In genomic region chr5:43298459-43298858, GRCh38 we compare ENCODE assay signal across 24 cellular contexts. TPM values are rescaled to one million over a fixed set of nuclear protein-coding genes. Genes with fewer than 3 reads are reported as not detected.
DNase-seq lines count a peak whose midpoint lies in the region; ATAC-seq, FAIRE-seq and TF ChIP-seq lines count a peak whose summit lies in the region.
"Had no signal": no experiment of that assay in that cellular context is flagged by ENCODE, and none has a peak within 500 bp of the region (broad histone marks: within the 10 kb centered on the region; RNA-seq: fewer than 3 reads in every experiment).

No MANE protein-coding gene starts in this region.

- H4K91ac ChIP-seq in trophoblast cell (ENCODE audit: low read depth, low read length) = no peak overlapping the region

- ATAC-seq in K562 (no peak), HG03159 (IDR thresholded peaks at IDR 0.05; ENCODE audit: unreplicated experiment) (no peak)
- ATAC-seq: HCT116, Panc1 had no signal

- H3K9me3 ChIP-seq in breast epithelium (no peaks in the 10 kb centered on the region), OCI-LY7 (ENCODE audit: low read length) (no peaks in the 10 kb centered on the region), K562 (replicated peaks; ENCODE audit: control insufficient read depth, insufficient read depth, low read depth, low read length) (no peaks in the 10 kb centered on the region), trophoblast cell (ENCODE audit: insufficient read depth, low read depth, low read length) (no peaks in the 10 kb centered on the region)
- H3K9me3 ChIP-seq: BLaER1 treated with 17β-estradiol and CSF1 and Interleukin-3, amounts not matched to agents 10 nM and 100 nM; MG63 had no signal

- CTCF ChIA-PET in MCF 10A (lab: Yijun Ruan, JAX) (interaction anchor here (1.0 to 1.5 kb wide), 2 partner anchors 91 to 192 kb away, joined by 4 read pairs; no protein-coding TSS in a partner anchor), OCI-LY7 (lab: Charles Lee; ENCODE audit: unreplicated experiment) (no interaction called here), K562 (lab: Yijun Ruan, JAX; ENCODE audit: low intra/inter-chr PET ratio) (no interaction called here)

- H3K23ac ChIP-seq in trophoblast cell (ENCODE audit: low read length) = no peak overlapping the region

- WGBS in K562 (ENCODE audit: insufficient coverage, low coverage, missing lambda C conversion rate) = 93% methylated on average over 5 of the region's 5 CpGs
- no CpG with 5 or more reads among the region's 5 CpGs for WGBS in trophoblast cell (ENCODE audit: extremely low coverage, insufficient coverage, insufficient read length)

- H2BK120ac ChIP-seq in trophoblast cell (ENCODE audit: insufficient read depth, low read length, poor library complexity) = no peak overlapping the region

- H3K79me2 ChIP-seq in OCI-LY7 (ENCODE audit: insufficient read depth, low read depth, low read length) = peaks cover 40% of the 10 kb centered on the region; the same call in 1 of the 2 replicates
- H3K79me2 ChIP-seq in K562 (ENCODE audit: control insufficient read depth, insufficient read depth, low read length) = peaks cover 40% of the 10 kb centered on the region
- H3K79me2 ChIP-seq in trophoblast cell (ENCODE audit: control insufficient read depth, insufficient read depth, low read length, poor library complexity) = peaks cover 4% of the 10 kb centered on the region

- no peak overlapping the region for H2AK5ac ChIP-seq in trophoblast cell (ENCODE audit: low read length)

- no peak for TF ChIP-seq EP300 in K562 (IDR thresholded peaks at IDR 0.05; ENCODE audit: low read length)

- H3K36me3 ChIP-seq in breast epithelium = no peaks in the 10 kb centered on the region
- peaks cover 98% of the 10 kb centered on the region for H3K36me3 ChIP-seq in OCI-LY7 (ENCODE audit: insufficient read depth, low read length)
- H3K36me3 ChIP-seq in K562 (ENCODE audit: control insufficient read depth, insufficient read depth, low read length) = peaks cover 98% of the 10 kb centered on the region
- peaks cover 19 to 29% of the 10 kb centered on the region in 2 experiments for H3K36me3 ChIP-seq in trophoblast cell (ENCODE audit: control insufficient read depth in 1 of 2, insufficient read depth in 2 of 2, low read length in 2 of 2)

- H3K27me3 ChIP-seq in breast epithelium = no peaks in the 10 kb centered on the region
- no peaks in the 10 kb centered on the region for H3K27me3 ChIP-seq in K562 (ENCODE audit: control insufficient read depth in 2 of 2, insufficient read depth in 2 of 2, low read length in 2 of 2)
- no peaks in the 10 kb centered on the region for H3K27me3 ChIP-seq in trophoblast cell (ENCODE audit: insufficient read depth, low read length)
- H3K27me3 ChIP-seq: BLaER1 treated with 17β-estradiol and CSF1 and Interleukin-3, amounts not matched to agents 10 nM and 100 nM; MG63 had no signal

- no peak overlapping the region for H3K18ac ChIP-seq in trophoblast cell (ENCODE audit: low read length)

- H3K27me3 Mint-ChIP-seq in MCF 10A (ENCODE audit: insufficient read depth, unreplicated experiment) = no peaks in the 10 kb centered on the region
- H3K27me3 Mint-ChIP-seq: CD4-positive, alpha-beta T cell had no signal

- H3K36me3 Mint-ChIP-seq in MCF 10A (ENCODE audit: insufficient read depth, unreplicated experiment) = peaks cover 65% of the 10 kb centered on the region

- H3K79me1 ChIP-seq in trophoblast cell (ENCODE audit: low read length) = no peaks in the 10 kb centered on the region

- peak overlapping the region; percentile 55 for H3K4ac ChIP-seq in trophoblast cell (ENCODE audit: low read depth, low read length)

- no peaks in the 10 kb centered on the region for H3K9me1 ChIP-seq in K562 (ENCODE audit: control insufficient read depth, insufficient read depth, low read length)

- no peak overlapping the region for H3K14ac ChIP-seq in trophoblast cell (ENCODE audit: low read length)

- DNase-seq in MCF 10A (ENCODE audit: unreplicated experiment) = no peak
- no peak for DNase-seq in breast epithelium (ENCODE audit: low spot score in 2 of 2)
- no peak for DNase-seq in OCI-LY7 (ENCODE audit: low spot score)
- no peak for DNase-seq in K562 (ENCODE audit: extremely low read depth in 1 of 4, low spot score in 3 of 4)
- no peak for DNase-seq in trophoblast cell
- DNase-seq in kidney glomerular epithelial cell (lab: John Stamatoyannopoulos, UW) = no peak
- no peak for DNase-seq in kidney tubule cell (ENCODE audit: low spot score)
- DNase-seq: CD4-positive, alpha-beta T cell; DMS53; Kasumi-1; MG63; NCI-H1105 treated with DMSO at 0.1 percent for 48 hours; NCI-H146; NCI-H2029; NCI-H446 treated with DMSO at 0.1 percent for 48 hours; NCI-H526; SHP77; SW 1271 had no signal

- H3K27ac ChIP-seq in breast epithelium = no peak overlapping the region
- no peak overlapping the region for H3K27ac ChIP-seq in OCI-LY7 (ENCODE audit: low read depth, low read length, poor library complexity, severe bottlenecking)
- no peak overlapping the region for H3K27ac ChIP-seq in K562 (ENCODE audit: extremely low read depth, low read depth, low read length)
- H3K27ac ChIP-seq in trophoblast cell (ENCODE audit: low read depth, low read length) = no peak overlapping the region
- H3K27ac ChIP-seq: BLaER1 treated with 17β-estradiol and CSF1 and Interleukin-3, amounts not matched to agents 10 nM and 100 nM had no signal

- H4K8ac ChIP-seq in trophoblast cell (ENCODE audit: low read depth, low read length) = no peak overlapping the region

- peaks cover 30% of the 10 kb centered on the region for H3K4me1 Mint-ChIP-seq in MCF 10A (ENCODE audit: insufficient read depth, unreplicated experiment)

- H3K27ac Mint-ChIP-seq in MCF 10A (ENCODE audit: low read depth, unreplicated experiment) = no peak overlapping the region
- H3K27ac Mint-ChIP-seq: CD4-positive, alpha-beta T cell had no signal

- no peak for FAIRE-seq in K562 (lab: Jason Lieb, UNC)
- FAIRE-seq: A204.1, H1 had no signal

- TF ChIP-seq POLR2A in breast epithelium (IDR thresholded peaks at IDR 0.05) = no peak
- no peak for TF ChIP-seq POLR2A in K562 (conservative IDR thresholded peaks at IDR 0.05)

- TF ChIP-seq CTCF in MCF 10A (IDR thresholded peaks at IDR 0.05; ENCODE audit: unreplicated experiment) (no peak), breast epithelium (IDR thresholded peaks at IDR 0.05) (no peak), OCI-LY7 (conservative IDR thresholded peaks at IDR 0.05; ENCODE audit: low read length) (no peak), K562 (IDR thresholded peaks at IDR 0.05 in 2 of 3, conservative IDR thresholded peaks at IDR 0.05 in 1 of 3; ENCODE audit: insufficient read depth in 2 of 3, low read depth in 1 of 3, low read length in 3 of 3) (no peak)

- H2AFZ ChIP-seq in OCI-LY7 (ENCODE audit: low read length) = no peak overlapping the region
- no peak overlapping the region for H2AFZ ChIP-seq in K562 (ENCODE audit: low read depth, low read length)
- H2AFZ ChIP-seq in trophoblast cell (ENCODE audit: insufficient read depth, low read length, poor library complexity) = no peak overlapping the region

- in situ Hi-C loops in K562 (cut with MboI) = no loop called here

- intact Hi-C loops in MCF 10A (cut with micrococcal nuclease) (no loop called here), breast epithelium (cut with DNase I; ENCODE audit: low total_unique reads) (no loop called here), OCI-LY7 (cut with micrococcal nuclease; ENCODE audit: unreplicated experiment) (no loop called here), K562 (cut with micrococcal nuclease) (no loop called here)

- no peak overlapping the region for H4K12ac ChIP-seq in trophoblast cell (ENCODE audit: low read depth, low read length)

- H3K4me1 ChIP-seq in breast epithelium = no peaks in the 10 kb centered on the region
- H3K4me1 ChIP-seq in OCI-LY7 (ENCODE audit: insufficient read depth, low read length, poor library complexity, severe bottlenecking) = no peaks in the 10 kb centered on the region
- peaks cover 9 to 26% of the 10 kb centered on the region in 2 experiments for H3K4me1 ChIP-seq in K562 (replicated peaks in 1 of 2; ENCODE audit: control insufficient read depth in 2 of 2, insufficient read depth in 2 of 2, low read length in 2 of 2)
- no peaks in the 10 kb centered on the region for H3K4me1 ChIP-seq in trophoblast cell (ENCODE audit: control insufficient read depth in 1 of 2, insufficient read depth in 2 of 2, low read length in 2 of 2)

- no peak overlapping the region for H3K4me3 Mint-ChIP-seq in MCF 10A (ENCODE audit: unreplicated experiment)
- H3K4me3 Mint-ChIP-seq: CD4-positive, alpha-beta T cell had no signal

- TF ChIP-seq RAD21 in K562 (CRISPR knock-in tag; conservative IDR thresholded peaks at IDR 0.05 in 1 of 2, IDR thresholded peaks at IDR 0.05 in 1 of 2) = no peak

- H2BK5ac ChIP-seq in trophoblast cell (ENCODE audit: low read depth, low read length, poor library complexity) = no peak overlapping the region

- POLR2A ChIA-PET in MCF 10A (lab: Yijun Ruan, JAX) = interaction anchor here (1.0 to 3.0 kb wide), 2 partner anchors 14 to 185 kb away, joined by 5 to 8 read pairs; partner anchors contain the start of genes HMGCS1 and TMEM267
- POLR2A ChIA-PET in OCI-LY7 (lab: Charles Lee) = interaction anchor here (1.6 kb wide), 1 partner anchor 10 kb away, joined by 7 read pairs; no protein-coding TSS in a partner anchor
- POLR2A ChIA-PET in K562 (lab: Yijun Ruan, JAX) = interaction anchor here (1.5 kb wide), 1 partner anchor 175 kb away, joined by 3 read pairs; no protein-coding TSS in a partner anchor

- no peaks in the 10 kb centered on the region for H3K9me3 Mint-ChIP-seq in MCF 10A (ENCODE audit: unreplicated experiment)
- H3K9me3 Mint-ChIP-seq: CD4-positive, alpha-beta T cell had no signal

- H2BK12ac ChIP-seq in trophoblast cell (ENCODE audit: low read length) = no peak overlapping the region

- H3K9me2 ChIP-seq in OCI-LY7 (ENCODE audit: insufficient read depth, low read length) = no peaks in the 10 kb centered on the region

- BruUV-seq in MCF 10A (replicated peaks; lab: Mats Ljungman, UMichigan) = TSS peak; percentile 28
- TSS peak; percentile 45 for BruUV-seq in OCI-LY7 (replicated peaks; lab: Mats Ljungman, UMichigan)
- TSS peak; percentile 15 for BruUV-seq in K562 (replicated peaks; lab: Mats Ljungman, UMichigan)

- H4K20me1 ChIP-seq in OCI-LY7 (ENCODE audit: insufficient read depth, low read length) (no peaks in the 10 kb centered on the region), K562 (replicated peaks; ENCODE audit: control insufficient read depth, insufficient read depth, low read length) (peaks cover 11% of the 10 kb centered on the region)

- H3K9ac ChIP-seq in K562 (ENCODE audit: insufficient read depth in 1 of 2, low read depth in 2 of 2, low read length in 2 of 2) = no peak overlapping the region
- no peak overlapping the region for H3K9ac ChIP-seq in trophoblast cell (ENCODE audit: low read length)
- H3K9ac ChIP-seq: BLaER1 treated with 17β-estradiol and CSF1 and Interleukin-3, amounts not matched to agents 10 nM and 100 nM had no signal

- H3K4me3 ChIP-seq in breast epithelium (no peak overlapping the region), OCI-LY7 (ENCODE audit: low read depth, low read length, poor library complexity, severe bottlenecking) (no peak overlapping the region), K562 (no peak overlapping the region), trophoblast cell (ENCODE audit: low read depth, low read length) (no peak overlapping the region)
- H3K4me3 ChIP-seq: BLaER1 treated with 17β-estradiol and CSF1 and Interleukin-3, amounts not matched to agents 10 nM and 100 nM; MG63 had no signal

- H3K4me2 ChIP-seq in OCI-LY7 (ENCODE audit: low read length) (no peak overlapping the region), K562 (ENCODE audit: insufficient read depth, low read length) (no peak overlapping the region), trophoblast cell (ENCODE audit: low read length) (no peak overlapping the region)
- H3K4me2 ChIP-seq: BLaER1 treated with 17β-estradiol and CSF1 and Interleukin-3, amounts not matched to agents 10 nM and 100 nM had no signal

RNA-seq across cellular contexts. Expression of gene HMGCS1, which starts 14.8 kb away (rescaled TPM):
- 36.2 and 42.6 TPM in 2 replicates for total RNA-seq in MCF 10A (2022)
- 10 to 100 TPM; 13.9 to 36.6 (median 26.5) TPM for total RNA-seq in breast epithelium
- total RNA-seq in OCI-LY7 (2014; rRNA removed; shearing (Covaris generic)) = 59.5 and 66.9 TPM in 2 replicates
- 202 and 236 TPM in 2 replicates for total RNA-seq in OCI-LY7 (2022)
- total RNA-seq in K562 (2011; cell fraction: chromatin; rRNA removed; ENCODE audit: low replicate concordance) = 640 and 1,528 TPM in 2 replicates
- total RNA-seq in K562 (2011; cell fraction: nucleolus; rRNA removed) = 261 and 443 TPM in 2 replicates
- total RNA-seq in K562 (2011; cell fraction: nucleoplasm; rRNA removed) = 645 and 660 TPM in 2 replicates
- 43.7 and 46.9 TPM in 2 replicates for total RNA-seq in K562 (2014; rRNA removed)
- 131 and 160 TPM in 2 replicates for total RNA-seq in K562 (2014; rRNA removed; fragmentation: Illumina TruSeq; extraction: Trizol)
- total RNA-seq in K562 (2015; rRNA removed; fragmentation: Illumina TruSeq; extraction: Trizol) = 66.1 and 77.9 TPM in 2 replicates
- 116 and 137 TPM in 2 replicates for total RNA-seq in K562 (2021)
- 337 and 342 TPM in 2 replicates for polyA plus RNA-seq in K562 (2011; rRNA removed)
- polyA plus RNA-seq in K562 (2011; cell fraction: cytosol; rRNA removed) = 38.9 and 149 TPM in 2 replicates
- 209 and 452 TPM in 2 replicates for polyA plus RNA-seq in K562 (2011; cell fraction: nucleus; rRNA removed)
- 49.5 and 143 TPM in 2 replicates for polyA plus RNA-seq in K562 (2012)
- polyA plus RNA-seq in K562 (2014; fragmentation: Illumina TruSeq; extraction: Trizol) = 139 and 165 TPM in 2 replicates
- 10 to 100 TPM; 84.6 to 93.1 TPM for polyA plus RNA-seq in K562 (2014; fragmentation: Nextera tagmentation; extraction: Ambion mirVana)
- 111 and 122 TPM in 2 replicates for polyA plus RNA-seq in K562 (2014; rRNA removed)
- polyA minus RNA-seq in K562 (2011; rRNA and poly(A)+ RNA removed) = 389 and 534 TPM in 2 replicates
- polyA minus RNA-seq in K562 (2011; cell fraction: cytosol; rRNA and poly(A)+ RNA removed) = 123 and 131 TPM in 2 replicates
- polyA minus RNA-seq in K562 (2011; cell fraction: nucleus; rRNA and poly(A)+ RNA removed) = 142 and 344 TPM in 2 replicates
- 199 and 205 TPM in 2 replicates for polyA plus RNA-seq in trophoblast cell (2013)
